In genomic region chr3:133464573-133464972, GRCh38 we compare ENCODE assay signal across 11 cellular contexts.
DNase-seq lines count a peak whose midpoint lies in the region; ATAC-seq, FAIRE-seq and TF ChIP-seq lines count a peak whose summit lies in the region.
"Had no signal": no experiment of that assay in that cellular context is flagged by ENCODE, and none has a peak within 500 bp of the region (broad histone marks: within the 10 kb centered on the region; RNA-seq: fewer than 3 reads in every experiment).

No MANE protein-coding gene starts in this region.

- WGBS in esophagus muscularis mucosa = 94% methylated on average over 1 of the region's 1 CpG

- H3F3A ChIP-seq in MM.1S (ENCODE audit: insufficient read depth, low read length) = peaks cover 69% of the 10 kb centered on the region

- H3K9ac ChIP-seq in MM.1S (ENCODE audit: low read length) (no peak overlapping the region), kidney (ENCODE audit: low read length in 2 of 2) (no peak overlapping the region)

- no peak for FAIRE-seq in kidney (lab: Jason Lieb, UNC)

- H3K36me3 ChIP-seq in MM.1S (replicated peaks; ENCODE audit: insufficient read depth, low read length) (no peaks in the 10 kb centered on the region), kidney (ENCODE audit: control insufficient read depth in 1 of 2, insufficient read depth in 2 of 2, low read length in 2 of 2) (no peaks in the 10 kb centered on the region), esophagus muscularis mucosa (no peaks in the 10 kb centered on the region)

- H3K4me1 ChIP-seq in MM.1S (ENCODE audit: low read length) (peaks cover 86% of the 10 kb centered on the region), kidney (ENCODE audit: control insufficient read depth in 1 of 2, insufficient read depth in 1 of 2, low read depth in 1 of 2, low read length in 2 of 2) (no peaks in the 10 kb centered on the region), esophagus muscularis mucosa (peaks cover 6 to 22% (median 19%) of the 10 kb centered on the region in 4 donors)

- no peaks in the 10 kb centered on the region for H3K27me3 ChIP-seq in MM.1S (replicated peaks; ENCODE audit: insufficient read depth, low read length)
- H3K27me3 ChIP-seq in esophagus muscularis mucosa = no peaks in the 10 kb centered on the region

- no peak for ATAC-seq in HG03469 (IDR thresholded peaks at IDR 0.05; ENCODE audit: unreplicated experiment)
- ATAC-seq: mucosa of descending colon had no signal

- no peaks in the 10 kb centered on the region for H3K36me3 Mint-ChIP-seq in progenitor cell of endocrine pancreas (ENCODE audit: insufficient read depth)
- H3K36me3 Mint-ChIP-seq: activated naive CD8-positive, alpha-beta T cell; CD4-positive, alpha-beta memory T cell had no signal

- no peaks in the 10 kb centered on the region for H4K20me1 ChIP-seq in MM.1S (ENCODE audit: insufficient read depth, low read length)

- intact Hi-C loops in kidney (cut with DNase I) (no loop called here), esophagus muscularis mucosa (cut with DNase I) (loop anchor here (10.0 kb wide), 1 partner anchor 110 kb away; the partner anchor contains the start of gene CDV3)

- H3K27ac Mint-ChIP-seq in progenitor cell of endocrine pancreas = no peak overlapping the region
- H3K27ac Mint-ChIP-seq: activated naive CD8-positive, alpha-beta T cell; CD4-positive, alpha-beta memory T cell had no signal

- no peaks in the 10 kb centered on the region for H3K27me3 Mint-ChIP-seq in progenitor cell of endocrine pancreas
- H3K27me3 Mint-ChIP-seq: activated naive CD8-positive, alpha-beta T cell had no signal

- no peak overlapping the region for H3K4me2 ChIP-seq in MM.1S (ENCODE audit: low read depth, low read length)

- H3K4me1 Mint-ChIP-seq in progenitor cell of endocrine pancreas (ENCODE audit: low read depth) = peaks cover 21% of the 10 kb centered on the region

- no peaks in the 10 kb centered on the region for H3K9me3 Mint-ChIP-seq in progenitor cell of endocrine pancreas (ENCODE audit: low read depth)
- H3K9me3 Mint-ChIP-seq: CD4-positive, alpha-beta memory T cell had no signal

- H3K4me3 ChIP-seq in MM.1S (ENCODE audit: low read length) (no peak overlapping the region), kidney (ENCODE audit: low read length in 2 of 2) (no peak overlapping the region), esophagus muscularis mucosa (no peak overlapping the region)
- H3K4me3 ChIP-seq: mucosa of descending colon had no signal

- H2AFZ ChIP-seq in MM.1S (ENCODE audit: low read length) = no peak overlapping the region

- TF ChIP-seq EP300 in esophagus muscularis mucosa (IDR thresholded peaks at IDR 0.05) = no peak

- no peaks in the 10 kb centered on the region for H3K9me3 ChIP-seq in MM.1S (replicated peaks; ENCODE audit: insufficient read depth, low read length)
- no peaks in the 10 kb centered on the region for H3K9me3 ChIP-seq in kidney (ENCODE audit: control insufficient read depth in 1 of 2, low read length in 2 of 2)
- no peaks in the 10 kb centered on the region for H3K9me3 ChIP-seq in esophagus muscularis mucosa
- H3K9me3 ChIP-seq: mucosa of descending colon had no signal

- no peaks in the 10 kb centered on the region for H3K79me2 ChIP-seq in MM.1S (ENCODE audit: low read length)

- H3K27ac ChIP-seq in MM.1S (ENCODE audit: low read length) (peak overlapping the region; percentile 78; the same call in 1 of the 2 replicates), kidney (ENCODE audit: low read depth in 2 of 2, low read length in 2 of 2) (no peak overlapping the region), esophagus muscularis mucosa (replicated peaks in 1 of 4) (no peak overlapping the region)

- TF ChIP-seq CTCF in MM.1S (IDR thresholded peaks at IDR 0.05; ENCODE audit: low read length) = peak; percentile 55
- peak; percentile 15 for TF ChIP-seq CTCF in progenitor cell of endocrine pancreas (IDR thresholded peaks at IDR 0.05; ENCODE audit: unreplicated experiment)
- no peak for TF ChIP-seq CTCF in kidney (IDR thresholded peaks at IDR 0.05; ENCODE audit: borderline replicate concordance, extremely low read depth, insufficient read depth)
- peak in 1 of 3 experiments; percentile 14 for TF ChIP-seq CTCF in esophagus muscularis mucosa (IDR thresholded peaks at IDR 0.05)

- H3K9me2 ChIP-seq in MM.1S (replicated peaks; ENCODE audit: insufficient read depth, low read length) = no peaks in the 10 kb centered on the region

- no peak for TF ChIP-seq POLR2A in esophagus muscularis mucosa (IDR thresholded peaks at IDR 0.05; ENCODE audit: low read depth)

- H3K4me3 Mint-ChIP-seq in progenitor cell of endocrine pancreas (ENCODE audit: low read depth) = no peak overlapping the region
- H3K4me3 Mint-ChIP-seq: activated naive CD8-positive, alpha-beta T cell; CD4-positive, alpha-beta memory T cell had no signal

- DNase-seq in NCI-H748 (lab: John Stamatoyannopoulos, UW; ENCODE audit: unreplicated experiment) (peak; percentile 55), NCI-H748 treated with DMSO at 0.1 percent for 48 hours (lab: John Stamatoyannopoulos, UW) (no peak), MM.1S (peak; percentile 65), astrocyte of the hippocampus (ENCODE audit: low read depth, low spot score) (peak; percentile 71), progenitor cell of endocrine pancreas (ENCODE audit: low spot score, unreplicated experiment) (no peak), kidney (no peak), esophagus muscularis mucosa (ENCODE audit: extremely low spot score) (no peak)
- DNase-seq: CD4-positive, alpha-beta memory T cell; mucosa of descending colon had no signal

Comparison
In these comparisons a context has a peak if more than half of its experiments do, and no peak if none do; other contexts are left out.
1. DNase-seq: peak in NCI-H748 (single experiment), MM.1S (single experiment) and astrocyte of the hippocampus (single experiment); none in NCI-H748 treated with DMSO at 0.1 percent for 48 hours (single experiment), progenitor cell of endocrine pancreas (single experiment), kidney (single experiment) and esophagus muscularis mucosa (single experiment).